8 cellular contexts compared by ENCODE assay signal in genomic region chr19:45667620-45668341, GRCh38. TPM values are rescaled to one million over a fixed set of nuclear protein-coding genes. Genes with fewer than 3 reads are reported as not detected.
DNase-seq lines count a peak whose midpoint lies in the region; ATAC-seq and TF ChIP-seq lines count a peak whose summit lies in the region.

Gene GIPR (plus strand): TSS chr19:45668221. CDS start chr19:45669521, 1,300 bp downstream.

- H3K4me3 Mint-ChIP-seq in activated B cell treated with CpG ODN at 0.5 μM for 24 hours = peak within 1 kb of the TSS; percentile 72
- peak within 1 kb of the TSS; percentile 78 to 82 for H3K4me3 Mint-ChIP-seq in stimulated activated naive B cell treated with anti-CD40 and anti-IgM and Interleukin-4, amounts not matched to agents 10 μg/mL and 1 μg/mL and 100 μg/mL, for 72 hours

- peak within 1 kb of the TSS; percentile 52 for H4K8ac ChIP-seq in mesenchymal stem cell (ENCODE audit: low read length)

- intact Hi-C loops in activated B cell treated with CpG ODN at 0.5 μM for 24 hours (cut with micrococcal nuclease) = no loop called here

- H3K4me1 Mint-ChIP-seq in activated B cell treated with CpG ODN at 0.5 μM for 24 hours = peaks cover 32% of the 10 kb centered on the region
- H3K4me1 Mint-ChIP-seq in stimulated activated naive B cell treated with anti-CD40 and anti-IgM and Interleukin-4, amounts not matched to agents 10 μg/mL and 1 μg/mL and 100 μg/mL, for 72 hours = peaks cover 26 to 39% of the 10 kb centered on the region in 2 donors

- peak within 1 kb of the TSS; percentile 16 to 84 for H3K4ac ChIP-seq in mesenchymal stem cell (ENCODE audit: low read depth in 1 of 2, low read length in 2 of 2)

- POLR2A ChIA-PET in activated B cell treated with CpG ODN at 0.5 μM for 24 hours (lab: Charles Lee) = interaction anchor here (0.6 to 3.6 kb wide), 7 partner anchors 22 to 1868 kb away, joined by 3 to 11 read pairs (median 5); partner anchors contain the start of genes QPCTL and SNRPD2

- no peak within 1 kb of the TSS for H2AK5ac ChIP-seq in mesenchymal stem cell (ENCODE audit: low read length, severe bottlenecking)

- 19% methylated on average over 14 of the region's 15 CpGs for WGBS in mesenchymal stem cell

- no peaks in the 10 kb centered on the region for H3K9me3 Mint-ChIP-seq in activated B cell treated with CpG ODN at 0.5 μM for 24 hours
- peaks cover 0 to 2% of the 10 kb centered on the region in 2 donors for H3K9me3 Mint-ChIP-seq in stimulated activated naive B cell treated with anti-CD40 and anti-IgM and Interleukin-4, amounts not matched to agents 10 μg/mL and 1 μg/mL and 100 μg/mL, for 72 hours

- H3K79me1 ChIP-seq in mesenchymal stem cell (replicated peaks; ENCODE audit: low read length, poor library complexity, severe bottlenecking) = no peaks in the 10 kb centered on the region

- peak within 1 kb of the TSS; percentile 13 for H2BK15ac ChIP-seq in mesenchymal stem cell (ENCODE audit: low read depth, poor library complexity, severe bottlenecking)

- peak within 1 kb of the TSS in 1 of 2 experiments; percentile 20 for H3K23ac ChIP-seq in mesenchymal stem cell (ENCODE audit: low read length in 2 of 2)

- H3K27me3 ChIP-seq in MG63 (peaks cover 30% of the 10 kb centered on the region), mesenchymal stem cell (ENCODE audit: control insufficient read depth in 1 of 2, insufficient read depth in 1 of 2, low read length in 2 of 2) (peaks cover 6 to 64% of the 10 kb centered on the region in 2 experiments)

- H3K4me3 ChIP-seq in GM12864 (ENCODE audit: low read depth, low read length) = peak within 1 kb of the TSS; percentile 68
- peak within 1 kb of the TSS; percentile 34 for H3K4me3 ChIP-seq in MG63
- H3K4me3 ChIP-seq in choroid plexus epithelial cell (ENCODE audit: low read depth, low read length) = peak within 1 kb of the TSS; percentile 45
- peak within 1 kb of the TSS; percentile 42 to 46 for H3K4me3 ChIP-seq in mesenchymal stem cell (ENCODE audit: insufficient read depth in 1 of 2, low read depth in 1 of 2, low read length in 2 of 2)

- CTCF ChIA-PET in activated B cell treated with CpG ODN at 0.5 μM for 24 hours (lab: Charles Lee) = no interaction called here

- H3K27ac Mint-ChIP-seq in activated B cell treated with CpG ODN at 0.5 μM for 24 hours = peak within 1 kb of the TSS; percentile 31
- peak within 1 kb of the TSS; percentile 22 for H3K27ac Mint-ChIP-seq in stimulated activated naive B cell treated with anti-CD40 and anti-IgM and Interleukin-4, amounts not matched to agents 10 μg/mL and 1 μg/mL and 100 μg/mL, for 72 hours

- no peaks in the 10 kb centered on the region for H3K36me3 ChIP-seq in MG63
- no peaks in the 10 kb centered on the region for H3K36me3 ChIP-seq in mesenchymal stem cell (ENCODE audit: control insufficient read depth in 1 of 2, insufficient read depth in 2 of 2, low read depth in 1 of 2, low read length in 2 of 2)

- H2AFZ ChIP-seq in mesenchymal stem cell (ENCODE audit: low read depth, low read length) = peak within 1 kb of the TSS; percentile 54

- DNase-seq in GM12864 (ENCODE audit: low read depth) (no peak), MG63 (peak; percentile 24), activated B cell treated with CpG ODN at 0.5 μM for 24 hours (no peak), choroid plexus epithelial cell (ENCODE audit: low read depth) (no peak), mesenchymal stem cell (peak; percentile 68)
- peak; percentile 16 for DNase-seq in stimulated activated naive B cell treated with anti-CD40 and anti-IgM and Interleukin-4, amounts not matched to agents 10 μg/mL and 1 μg/mL and 100 μg/mL, for 72 hours

- H3K9ac ChIP-seq in mesenchymal stem cell (ENCODE audit: low read length) = no peak within 1 kb of the TSS

- H3K27me3 Mint-ChIP-seq in activated B cell treated with CpG ODN at 0.5 μM for 24 hours = peaks cover 35% of the 10 kb centered on the region
- peaks cover 52 to 57% of the 10 kb centered on the region in 2 donors for H3K27me3 Mint-ChIP-seq in stimulated activated naive B cell treated with anti-CD40 and anti-IgM and Interleukin-4, amounts not matched to agents 10 μg/mL and 1 μg/mL and 100 μg/mL, for 72 hours

- H2BK5ac ChIP-seq in mesenchymal stem cell (ENCODE audit: low read depth, low read length, poor library complexity, severe bottlenecking) = no peak within 1 kb of the TSS

- H3K36me3 Mint-ChIP-seq in activated B cell treated with CpG ODN at 0.5 μM for 24 hours (ENCODE audit: low read depth) = no peaks in the 10 kb centered on the region
- peaks cover 0 to 2% of the 10 kb centered on the region in 2 donors for H3K36me3 Mint-ChIP-seq in stimulated activated naive B cell treated with anti-CD40 and anti-IgM and Interleukin-4, amounts not matched to agents 10 μg/mL and 1 μg/mL and 100 μg/mL, for 72 hours

- peak within 1 kb of the TSS; percentile 12 for H4K91ac ChIP-seq in mesenchymal stem cell (ENCODE audit: low read length)

- ATAC-seq in activated B cell treated with CpG ODN at 0.5 μM for 24 hours (ENCODE audit: low read depth) = peak; percentile 33
- peak; percentile 41 to 62 for ATAC-seq in stimulated activated naive B cell treated with anti-CD40 and anti-IgM and Interleukin-4, amounts not matched to agents 10 μg/mL and 1 μg/mL and 100 μg/mL, for 72 hours (replicated peaks)
- no peak for ATAC-seq in GM19397 (IDR thresholded peaks at IDR 0.05; ENCODE audit: unreplicated experiment)
- ATAC-seq in GM21526 (IDR thresholded peaks at IDR 0.05; ENCODE audit: low FRiP score, unreplicated experiment) = no peak

- H2BK12ac ChIP-seq in mesenchymal stem cell (ENCODE audit: low read length in 2 of 2) = peak within 1 kb of the TSS; percentile 1 to 75

- TF ChIP-seq CTCF in GM12864 (IDR thresholded peaks at IDR 0.05; ENCODE audit: low read depth, low read length, missing control alignments) = no peak
- no peak for TF ChIP-seq CTCF in activated B cell treated with CpG ODN at 0.5 μM for 24 hours (IDR thresholded peaks at IDR 0.05)
- TF ChIP-seq CTCF in choroid plexus epithelial cell (conservative IDR thresholded peaks at IDR 0.05; ENCODE audit: low read depth, low read length) = no peak

- peak within 1 kb of the TSS in 1 of 2 experiments; percentile 73 for H3K14ac ChIP-seq in mesenchymal stem cell (ENCODE audit: low read length in 2 of 2)

- peaks cover 19% of the 10 kb centered on the region for H3K4me1 ChIP-seq in mesenchymal stem cell (ENCODE audit: control insufficient read depth, insufficient read depth, low read depth, low read length)

- H2BK120ac ChIP-seq in mesenchymal stem cell (ENCODE audit: low read depth, low read length) = peak within 1 kb of the TSS; percentile 0

- H3K18ac ChIP-seq in mesenchymal stem cell (ENCODE audit: low read depth in 1 of 2, low read length in 2 of 2) = peak within 1 kb of the TSS; percentile 57 to 90

- H3K9me3 ChIP-seq in MG63 (no peaks in the 10 kb centered on the region), mesenchymal stem cell (ENCODE audit: control insufficient read depth, low read length) (no peaks in the 10 kb centered on the region)

- H3K4me2 ChIP-seq in mesenchymal stem cell (ENCODE audit: low read length, poor library complexity, severe bottlenecking) = peak within 1 kb of the TSS; percentile 66

- H3K27ac ChIP-seq in mesenchymal stem cell (ENCODE audit: low read length, poor library complexity, severe bottlenecking) = no peak within 1 kb of the TSS

RNA-seq across cellular contexts. Expression of gene GIPR, which starts in this region (rescaled TPM):
- total RNA-seq in MG63 (2014; rRNA removed; shearing (Covaris generic); ENCODE audit: low replicate concordance) = not detected in 2 replicates
- 0.49 and 0.69 TPM in 2 replicates for total RNA-seq in activated B cell treated with CpG ODN at 0.5 μM for 24 hours
- polyA plus RNA-seq in mesenchymal stem cell (2013, experiment 1 of 2) = 6.2 TPM
- polyA plus RNA-seq in mesenchymal stem cell (2013, experiment 2 of 2) = 5.2 TPM

Comparison
In these comparisons a context has a peak if more than half of its experiments do, and no peak if none do; other contexts are left out.
1. Peak in DNase-seq and H3K4me3 ChIP-seq in MG63; RNA of the gene not detected or under 1 TPM.
2. Peak in ATAC-seq in activated B cell treated with CpG ODN at 0.5 μM for 24 hours; RNA of the gene not detected or under 1 TPM.
3. DNase-seq: peak in mesenchymal stem cell (single experiment) and stimulated activated naive B cell treated with anti-CD40 and anti-IgM and Interleukin-4, amounts not matched to agents 10 μg/mL and 1 μg/mL and 100 μg/mL, for 72 hours (single experiment); none in GM12864 (single experiment), activated B cell treated with CpG ODN at 0.5 μM for 24 hours (single experiment) and choroid plexus epithelial cell (single experiment).
4. ATAC-seq: peak in stimulated activated naive B cell treated with anti-CD40 and anti-IgM and Interleukin-4, amounts not matched to agents 10 μg/mL and 1 μg/mL and 100 μg/mL, for 72 hours (2 of 2); none in GM19397 (single experiment) and GM21526 (single experiment).
5. Peak in every context shown above with its lines, with median percentiles within 50 percentile points of each other: H3K4me3 ChIP-seq.